Comparison of ENCODE assay signal across 8 cellular contexts in genomic region chr6:166999145-166999844, GRCh38. TPM values are rescaled to one million over a fixed set of nuclear protein-coding genes. Genes with fewer than 3 reads are reported as not detected.
A peak's percentile ranks its signal among the peaks of the same experiment; 100 is the strongest.
DNase-seq lines count a peak whose midpoint lies in the region; ATAC-seq, FAIRE-seq and TF ChIP-seq lines count a peak whose summit lies in the region.

Gene CEP43 (plus strand): TSS chr6:166999397. CDS start chr6:166999413, 16 bp downstream.

- H3K27ac Mint-ChIP-seq in WTC11 = peak within 1 kb of the TSS; percentile 65; the same call in 1 of the 2 replicates
- H3K27ac Mint-ChIP-seq in immature natural killer cell = peak within 1 kb of the TSS; percentile 2 to 91 (median 80)

- H3K4me1 ChIP-seq in A549 = peaks cover 15% of the 10 kb centered on the region

- TF ChIP-seq CTCF in A549 (IDR thresholded peaks at IDR 0.05) (no peak), WTC11 (IDR thresholded peaks at IDR 0.05) (no peak), cardiac fibroblast (IDR thresholded peaks at IDR 0.05; ENCODE audit: low read depth, low read length) (no peak)

- no peaks in the 10 kb centered on the region for H3K9me3 ChIP-seq in A549

- ATAC-seq in A549 = peak; percentile 86 to 92
- ATAC-seq in GM18873 (IDR thresholded peaks at IDR 0.05; ENCODE audit: low FRiP score, unreplicated experiment) = peak; percentile 83
- peak; percentile 87 for ATAC-seq in HG03139 (IDR thresholded peaks at IDR 0.05; ENCODE audit: unreplicated experiment)
- peak; percentile 96 for ATAC-seq in WTC11

- peaks cover 27% of the 10 kb centered on the region for H3K4me1 Mint-ChIP-seq in WTC11
- H3K4me1 Mint-ChIP-seq in immature natural killer cell = peaks cover 17 to 34% of the 10 kb centered on the region in 2 donors

- H3K4me3 ChIP-seq in A549 (peak within 1 kb of the TSS; percentile 98), cardiac fibroblast (replicated peaks in 1 of 2; ENCODE audit: low read depth in 2 of 2, low read length in 2 of 2) (peak within 1 kb of the TSS; percentile 87 to 100)

- H3K27ac ChIP-seq in A549 = peak within 1 kb of the TSS; percentile 97 to 99

- no peaks in the 10 kb centered on the region for H3K27me3 Mint-ChIP-seq in WTC11 (ENCODE audit: low read depth)
- H3K27me3 Mint-ChIP-seq in immature natural killer cell (ENCODE audit: low read depth in 3 of 3) = peaks cover 0 to 4% (median 0%) of the 10 kb centered on the region in 3 donors

- TF ChIP-seq EP300 in A549 (IDR thresholded peaks at IDR 0.05) = no peak

- no peak for TF ChIP-seq RAD21 in A549 (conservative IDR thresholded peaks at IDR 0.05 in 1 of 2, IDR thresholded peaks at IDR 0.05 in 1 of 2)

- CTCF ChIA-PET in A549 (lab: Yijun Ruan, JAX) (interaction anchor here (1.0 to 2.0 kb wide), 5 partner anchors 10 to 224 kb away, joined by 3 to 8 read pairs (median 5); no protein-coding TSS in a partner anchor), WTC11 (lab: Charles Lee) (interaction anchor here (1.0 to 3.2 kb wide), 11 partner anchors 10 to 284 kb away, joined by 3 to 42 read pairs (median 6); no protein-coding TSS in a partner anchor)

- DNase-seq in A549 (ENCODE audit: low read depth in 1 of 2, low spot score in 1 of 2) (peak; percentile 66 to 90), NCI-H2227 (lab: John Stamatoyannopoulos, UW; ENCODE audit: unreplicated experiment) (peak; percentile 95), WTC11 (ENCODE audit: low spot score) (peak; percentile 92), cardiac fibroblast (ENCODE audit: low read depth in 2 of 2) (peak; percentile 95 to 98), immature natural killer cell (peak; percentile 93 to 96 (median 95)), smooth muscle cell of the brain vasculature (ENCODE audit: low read depth, low spot score) (peak; percentile 95)

- H3K9me3 Mint-ChIP-seq in WTC11 (no peaks in the 10 kb centered on the region), immature natural killer cell (no peaks in the 10 kb centered on the region)

- peak; percentile 87 for TF ChIP-seq POLR2A in A549 (IDR thresholded peaks at IDR 0.05; ENCODE audit: low read length)

- no peak for FAIRE-seq in A549 (lab: Jason Lieb, UNC)

- POLR2A ChIA-PET in A549 (lab: Yijun Ruan, JAX) (interaction anchor here (0.6 kb wide), 1 partner anchor 10 kb away, joined by 3 read pairs; no protein-coding TSS in a partner anchor), WTC11 (lab: Charles Lee) (interaction anchor here (0.6 to 2.8 kb wide), 6 partner anchors 9 to 917 kb away, joined by 3 to 8 read pairs (median 4); partner anchors contain the start of gene RNASET2)

- H3K4me3 Mint-ChIP-seq in WTC11 = peak within 1 kb of the TSS; percentile 89
- peak within 1 kb of the TSS; percentile 86 to 91 (median 88) for H3K4me3 Mint-ChIP-seq in immature natural killer cell

- H3K4me2 ChIP-seq in A549 = peak within 1 kb of the TSS; percentile 80

- no CpG with 5 or more reads among the region's 87 CpGs for WGBS in A549 (ENCODE audit: missing lambda C conversion rate)

- peaks cover 30% of the 10 kb centered on the region for H3K36me3 Mint-ChIP-seq in WTC11
- peaks cover 0 to 5% (median 2%) of the 10 kb centered on the region in 3 donors for H3K36me3 Mint-ChIP-seq in immature natural killer cell

TF ChIP-seq in A549, 52 proteins besides CTCF, POLR2A, EP300 and RAD21:
- TF ChIP-seq HEYL (CRISPR knock-in tag; IDR thresholded peaks at IDR 0.05) (no peak), PHF8 (IDR thresholded peaks at IDR 0.05; ENCODE audit: borderline replicate concordance, low read depth) (peak; percentile 64; the same call in 1 of the 2 replicates), RARB (CRISPR knock-in tag; IDR thresholded peaks at IDR 0.05) (no peak), HOXB5 (CRISPR knock-in tag; IDR thresholded peaks at IDR 0.05) (no peak), BCL3 (IDR thresholded peaks at IDR 0.05) (0 out of 3 replicates have a peak, but pooled peaks have one; percentile 28), PBX3 (IDR thresholded peaks at IDR 0.05) (no peak), CHD4 (IDR thresholded peaks at IDR 0.05; ENCODE audit: borderline replicate concordance) (no peak), EHMT2 (IDR thresholded peaks at IDR 0.05; ENCODE audit: low read depth) (no peak), HES2 (IDR thresholded peaks at IDR 0.05) (no peak), NR3C1 (IDR thresholded peaks at IDR 0.05) (no peak), POLR2AphosphoS2 (conservative IDR thresholded peaks at IDR 0.05; ENCODE audit: low read length) (no peak), HOXB13 (CRISPR knock-in tag; IDR thresholded peaks at IDR 0.05; ENCODE audit: low read depth) (no peak), CHD2 (IDR thresholded peaks at IDR 0.05; ENCODE audit: low read length, partially characterized antibody) (no peak), ZSCAN20 (CRISPR knock-in tag; IDR thresholded peaks at IDR 0.05) (no peak)

TF ChIP-seq in WTC11, 78 proteins besides CTCF, POLR2A, EP300 and RAD21 (continues in another document):
- TF ChIP-seq ESRRA (CRISPR knock-in tag; IDR thresholded peaks at IDR 0.05; ENCODE audit: borderline replicate concordance) (0 out of 2 replicates have a peak, but pooled peaks have one; percentile 57), ETV6 (CRISPR knock-in tag; IDR thresholded peaks at IDR 0.05) (peak; percentile 90), PRRX2 (CRISPR knock-in tag; IDR thresholded peaks at IDR 0.05) (0 out of 2 replicates have a peak, but pooled peaks have one; percentile 24), ZNF232 (CRISPR knock-in tag; IDR thresholded peaks at IDR 0.05) (0 out of 2 replicates have a peak, but pooled peaks have one; percentile 0), ZBTB43 (CRISPR knock-in tag; IDR thresholded peaks at IDR 0.05) (peak; percentile 28; the same call in 1 of the 2 replicates), FOXP1 (CRISPR knock-in tag; IDR thresholded peaks at IDR 0.05; ENCODE audit: borderline replicate concordance) (peak; percentile 82), MLX (CRISPR knock-in tag; IDR thresholded peaks at IDR 0.05) (peak; percentile 46; the same call in 1 of the 2 replicates), SP1 (CRISPR knock-in tag; conservative IDR thresholded peaks at IDR 0.05) (peak; percentile 98), MAX (CRISPR knock-in tag; IDR thresholded peaks at IDR 0.05) (peak; percentile 63; the same call in 1 of the 2 replicates), ATF1 (CRISPR knock-in tag; IDR thresholded peaks at IDR 0.05) (no peak), NFE2L1 (CRISPR knock-in tag; IDR thresholded peaks at IDR 0.05) (no peak; the same call in 1 of the 2 replicates), ZNF532 (CRISPR knock-in tag; IDR thresholded peaks at IDR 0.05; ENCODE audit: borderline replicate concordance) (no peak), TEAD1 (CRISPR knock-in tag; IDR thresholded peaks at IDR 0.05) (peak; percentile 89)

RNA-seq across cellular contexts. Expression of gene CEP43, which starts in this region (rescaled TPM):
- polyA plus RNA-seq in A549 (2011; rRNA removed) = 13.7 and 19.6 TPM in 2 replicates
- polyA plus RNA-seq in A549 (2012; cell fraction: cytosol; rRNA removed) = 4.1 and 4.4 TPM in 2 replicates
- 6.5 and 10.0 TPM in 2 replicates for polyA plus RNA-seq in A549 (2012; cell fraction: nucleus; rRNA removed)
- polyA plus RNA-seq in A549 (2017; fragmentation: RNase III; extraction: RNeasy Plus Mini Kit Qiagen cat#74134 plus additional on column Dnase treatment) = 12.1 to 13.8 TPM (median 12.9 TPM) in 3 replicates
- polyA minus RNA-seq in A549 (2011; rRNA and poly(A)+ RNA removed) = 5.0 and 5.1 TPM in 2 replicates
- 23.4 to 25.6 TPM (median 25.1 TPM) in 3 replicates for total RNA-seq in WTC11 (2021)
- 1 to 10 TPM; 4.7 to 9.9 (median 6.9) TPM for polyA plus RNA-seq in immature natural killer cell

Comparison
In these comparisons a context has a peak if more than half of its experiments do, and no peak if none do; other contexts are left out.
1. Peak in every context shown above with its lines: DNase-seq, ATAC-seq, H3K4me3 ChIP-seq and H3K27ac ChIP-seq.